ENCODE assay signal across 23 cellular contexts in the genomic region with DNA sequence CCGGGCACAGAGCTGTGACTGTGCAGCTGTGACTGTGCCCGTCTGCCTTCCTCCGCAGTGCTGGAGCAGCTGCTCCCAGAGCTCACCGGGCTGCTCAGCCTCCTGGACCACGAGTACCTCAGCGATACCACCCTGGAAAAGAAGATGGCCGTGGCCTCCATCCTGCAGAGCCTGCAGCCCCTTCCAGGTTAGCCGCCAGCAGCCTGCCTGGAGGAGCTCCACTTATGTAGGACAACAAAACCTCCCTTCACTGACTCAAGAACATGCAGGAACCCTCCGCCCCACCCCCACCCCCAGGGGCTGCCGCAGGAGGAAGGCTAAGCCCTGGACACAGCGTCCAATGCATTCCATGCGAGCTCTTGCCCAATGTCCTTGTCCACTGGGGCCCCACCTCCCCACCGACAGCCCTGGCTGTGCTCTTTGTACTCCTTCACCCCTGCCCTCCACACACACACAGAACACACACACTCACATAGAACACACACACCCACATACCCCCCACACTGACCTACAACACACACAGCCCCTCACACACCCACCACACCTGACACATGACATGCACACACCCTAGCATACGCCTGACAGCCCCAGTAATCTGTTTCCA. TPM values are rescaled to one million over a fixed set of nuclear protein-coding genes. Genes with fewer than 3 reads are reported as not detected.
A peak's percentile ranks its signal among the peaks of the same experiment; 100 is the strongest.
DNase-seq lines count a peak whose midpoint lies in the region; ATAC-seq, FAIRE-seq and TF ChIP-seq lines count a peak whose summit lies in the region.
"Had no signal": no experiment of that assay in that cellular context is flagged by ENCODE, and none has a peak within 500 bp of the region (broad histone marks: within the 10 kb centered on the region; RNA-seq: fewer than 3 reads in every experiment).

No MANE protein-coding gene starts in this region.

- H3K27me3 ChIP-seq in mesenchymal stem cell (ENCODE audit: control insufficient read depth in 1 of 2, insufficient read depth in 1 of 2, low read length in 2 of 2) (no peaks in the 10 kb centered on the region), subcutaneous abdominal adipose tissue (ENCODE audit: control insufficient read depth in 5 of 5, insufficient read depth in 4 of 5, low read length in 5 of 5) (no peaks in the 10 kb centered on the region), small intestine (ENCODE audit: control insufficient read depth in 2 of 2, insufficient read depth in 2 of 2, low read length in 2 of 2) (no peaks in the 10 kb centered on the region)
- H3K27me3 ChIP-seq: colonic mucosa had no signal

- H2BK5ac ChIP-seq in mesenchymal stem cell (ENCODE audit: low read depth, low read length, poor library complexity, severe bottlenecking), result no peak overlapping the region

- H3K4me1 ChIP-seq in HEK293 (ENCODE audit: control insufficient read depth, insufficient read depth, low read length), result no peaks in the 10 kb centered on the region
- H3K4me1 ChIP-seq in mesenchymal stem cell (ENCODE audit: control insufficient read depth, insufficient read depth, low read depth, low read length), result peaks cover 15% of the 10 kb centered on the region
- peaks cover 8 to 97% (median 51%) of the 10 kb centered on the region in 5 donors for H3K4me1 ChIP-seq in subcutaneous abdominal adipose tissue (ENCODE audit: control insufficient read depth in 5 of 5, insufficient read depth in 5 of 5, low read length in 5 of 5)
- H3K4me1 ChIP-seq in small intestine (ENCODE audit: control insufficient read depth in 2 of 2, insufficient read depth in 1 of 2, low read depth in 1 of 2, low read length in 1 of 2), result no peaks in the 10 kb centered on the region
- H3K4me1 ChIP-seq: colonic mucosa had no signal

- H2BK120ac ChIP-seq in mesenchymal stem cell (ENCODE audit: low read depth, low read length), result no peak overlapping the region

- H3K4me3 ChIP-seq in HEK293 (ENCODE audit: low read depth, low read length), result no peak overlapping the region
- no peak overlapping the region for H3K4me3 ChIP-seq in mesenchymal stem cell (ENCODE audit: insufficient read depth in 1 of 2, low read depth in 1 of 2, low read length in 2 of 2)
- peak overlapping the region in 3 of 5 donors; percentile 3 to 13 (median 8) for H3K4me3 ChIP-seq in subcutaneous abdominal adipose tissue (ENCODE audit: low read depth in 1 of 5, low read length in 5 of 5)
- no peak overlapping the region for H3K4me3 ChIP-seq in small intestine (ENCODE audit: low read depth in 1 of 2, low read length in 2 of 2)
- H3K4me3 ChIP-seq: colonic mucosa, GM23248, smooth muscle cell had no signal

- H2AK5ac ChIP-seq in mesenchymal stem cell (ENCODE audit: low read length, severe bottlenecking), result no peak overlapping the region

- no peak overlapping the region for H2AFZ ChIP-seq in mesenchymal stem cell (ENCODE audit: low read depth, low read length)
- H2AFZ ChIP-seq: GM23248 had no signal

- no peak overlapping the region for H3K27ac ChIP-seq in HEK293 (ENCODE audit: extremely low read depth, low read depth, low read length)
- no peak overlapping the region for H3K27ac ChIP-seq in mesenchymal stem cell (ENCODE audit: low read length, poor library complexity, severe bottlenecking)
- H3K27ac ChIP-seq in subcutaneous abdominal adipose tissue (ENCODE audit: low read depth, low read length), result peak overlapping the region; percentile 39
- H3K27ac ChIP-seq in small intestine (ENCODE audit: low read depth in 1 of 2, low read length in 1 of 2), result peak overlapping the region in 1 of 2 donors; percentile 33
- H3K27ac ChIP-seq: colonic mucosa, GM23248, KMS-11 had no signal

- intact Hi-C loops in left cardiac atrium (cut with DNase I), result no loop called here

- WGBS in mesenchymal stem cell, result 96% methylated on average over 14 of the region's 14 CpGs
- WGBS in small intestine, 3 donors, result 62 to 69% (median 67%) methylated on average over 14 of the region's 14 CpGs

- CTCF ChIA-PET in HEK293 (lab: Yijun Ruan, JAX), result interaction anchor here (2.5 kb wide), 1 partner anchor 68 kb away, joined by 6 read pairs; no protein-coding TSS in a partner anchor

- H3K4ac ChIP-seq in mesenchymal stem cell (ENCODE audit: low read depth in 1 of 2, low read length in 2 of 2), result no peak overlapping the region

- H2BK15ac ChIP-seq in mesenchymal stem cell (ENCODE audit: low read depth, poor library complexity, severe bottlenecking), result no peak overlapping the region

- FAIRE-seq in small intestine (lab: Jason Lieb, UNC), result no peak
- FAIRE-seq in D721Med (lab: Jason Lieb, UNC), result no peak
- FAIRE-seq: GM12891, islet of Langerhans had no signal

- DNase-seq in left cardiac atrium (peak; percentile 68), mesenchymal stem cell (no peak), small intestine (no peak), anterior cingulate cortex (lab: John Stamatoyannopoulos, UW) (no peak), D721Med (ENCODE audit: insufficient read length, low spot score) (no peak), putamen (ENCODE audit: low spot score) (no peak)
- DNase-seq: activated CD4-positive, alpha-beta T cell treated with anti-CD3 and anti-CD28 coated beads for 48 hours; CD4-positive, CD25-positive, alpha-beta regulatory T cell; colonic mucosa; endodermal cell; GM23248; NCI-H1092; NCI-H1930; posterior cingulate gyrus; stimulated activated CD4-positive, alpha-beta T cell treated with anti-CD3 and anti-CD28 coated beads, Interleukin-4, amount 100 ng/mL, for 4 hours; T-helper 17 cell had no signal

- no peak overlapping the region for H3K4me2 ChIP-seq in mesenchymal stem cell (ENCODE audit: low read length, poor library complexity, severe bottlenecking)
- H3K4me2 ChIP-seq: KMS-11, smooth muscle cell had no signal

- H3K36me3 ChIP-seq in HEK293 (ENCODE audit: control insufficient read depth in 2 of 2, insufficient read depth in 1 of 2, low read length in 2 of 2) (no peaks in the 10 kb centered on the region), mesenchymal stem cell (ENCODE audit: control insufficient read depth in 1 of 2, insufficient read depth in 2 of 2, low read depth in 1 of 2, low read length in 2 of 2) (peaks cover 18 to 25% of the 10 kb centered on the region in 2 experiments), subcutaneous abdominal adipose tissue (ENCODE audit: control insufficient read depth in 5 of 5, insufficient read depth in 5 of 5, low read length in 5 of 5) (peaks cover 0 to 19% (median 13%) of the 10 kb centered on the region in 5 donors), small intestine (ENCODE audit: control insufficient read depth in 2 of 2, insufficient read depth in 2 of 2, low read length in 2 of 2) (no peaks in the 10 kb centered on the region)
- H3K36me3 ChIP-seq: colonic mucosa had no signal

- H3K9ac ChIP-seq in mesenchymal stem cell (ENCODE audit: low read length), result no peak overlapping the region
- H3K9ac ChIP-seq in subcutaneous abdominal adipose tissue (ENCODE audit: low read length in 5 of 5), result no peak overlapping the region
- H3K9ac ChIP-seq: GM23248, KMS-11 had no signal

- peak overlapping the region; percentile 1 for H4K91ac ChIP-seq in mesenchymal stem cell (ENCODE audit: low read length)

- POLR2A ChIA-PET in HEK293 (lab: Yijun Ruan, JAX), result no interaction called here

- H3K9me3 ChIP-seq in HEK293 (ENCODE audit: control insufficient read depth, insufficient read depth, low read depth, low read length), result no peaks in the 10 kb centered on the region
- no peaks in the 10 kb centered on the region for H3K9me3 ChIP-seq in mesenchymal stem cell (ENCODE audit: control insufficient read depth, low read length)
- H3K9me3 ChIP-seq in subcutaneous abdominal adipose tissue (ENCODE audit: control insufficient read depth in 5 of 5, low read length in 5 of 5), result no peaks in the 10 kb centered on the region
- no peaks in the 10 kb centered on the region for H3K9me3 ChIP-seq in small intestine (ENCODE audit: control insufficient read depth, low read depth)
- H3K9me3 ChIP-seq: colonic mucosa had no signal

- no peak overlapping the region for H3K18ac ChIP-seq in mesenchymal stem cell (ENCODE audit: low read depth in 1 of 2, low read length in 2 of 2)

- H3K79me1 ChIP-seq in mesenchymal stem cell (replicated peaks; ENCODE audit: low read length, poor library complexity, severe bottlenecking), result peaks cover 2% of the 10 kb centered on the region

- no peak overlapping the region for H3K23ac ChIP-seq in mesenchymal stem cell (ENCODE audit: low read length in 2 of 2)

- TF ChIP-seq CTCF in HEK293 (tag by site-specific recombination; IDR thresholded peaks at IDR 0.05), result no peak
- no peak for TF ChIP-seq CTCF in D721Med (IDR thresholded peaks at IDR 0.05; ENCODE audit: insufficient read depth, missing control alignments)

- H3K14ac ChIP-seq in mesenchymal stem cell (ENCODE audit: low read length in 2 of 2), result no peak overlapping the region

- ATAC-seq in left cardiac atrium, result peak; percentile 5 to 52
- ATAC-seq: T-helper 17 cell had no signal

- no peak overlapping the region for H2BK12ac ChIP-seq in mesenchymal stem cell (ENCODE audit: low read length in 2 of 2)

- no peak overlapping the region for H4K8ac ChIP-seq in mesenchymal stem cell (ENCODE audit: low read length)

TF ChIP-seq in HEK293, 187 proteins besides CTCF, POLR2A, EP300 and RAD21:
- no peak for TF ChIP-seq ZBTB20 (tag by site-specific recombination; IDR thresholded peaks at IDR 0.05)
- TF ChIP-seq ZNF157 (tag by site-specific recombination; IDR thresholded peaks at IDR 0.05), result peak; percentile 44; the same call in 1 of the 2 replicates
- no peak for TF ChIP-seq ZNF791 (tag by site-specific recombination; IDR thresholded peaks at IDR 0.05)
- no peak for TF ChIP-seq ZNF211 (tag by site-specific recombination; IDR thresholded peaks at IDR 0.05; ENCODE audit: low read depth)
- TF ChIP-seq KLF1 (tag by site-specific recombination; IDR thresholded peaks at IDR 0.05), result peak; percentile 73
- no peak for TF ChIP-seq ZNF837 (tag by site-specific recombination; IDR thresholded peaks at IDR 0.05)
- no peak for TF ChIP-seq MZF1 (tag by site-specific recombination; IDR thresholded peaks at IDR 0.05; ENCODE audit: borderline replicate concordance)
- TF ChIP-seq ZFHX2 (tag by site-specific recombination; conservative IDR thresholded peaks at IDR 0.05), result peak; percentile 94
- no peak for TF ChIP-seq ZNF670 (tag by site-specific recombination; IDR thresholded peaks at IDR 0.05; ENCODE audit: low read depth)
- TF ChIP-seq EGR2 (tag by site-specific recombination; IDR thresholded peaks at IDR 0.05; ENCODE audit: low read depth), result peak; percentile 98

RNA-seq across cellular contexts. Expression of a gene that starts 27.9 kb away (rescaled TPM):
- 10 to 100 TPM; 32.8 to 38.6 TPM for total RNA-seq in left cardiac atrium
- polyA plus RNA-seq in mesenchymal stem cell (2013, experiment 1 of 2), result 10.1 TPM
- 9.8 TPM for polyA plus RNA-seq in mesenchymal stem cell (2013, experiment 2 of 2)
- polyA plus RNA-seq in small intestine, result 1 to 10 TPM in 2 of 3 donors, not detected in 1; 1.6 to 8.5 TPM
- total RNA-seq: activated T-helper 1 cell treated with anti-CD3 and anti-CD28 coated beads, Interleukin-12 subunit alpha, Interleukin-12 subunit beta, Interleukin-2, Interleukin-4 antibody, amounts not matched to agents 30 ng/mL and 10 ng/mL and 1 ng/mL, durations not matched to agents 14 hours and 24 hours and 36 hours; CD4-positive, CD25-positive, alpha-beta regulatory T cell had no signal

RNA-seq across cellular contexts. Expression of a gene that starts 45.7 kb away (rescaled TPM):
- 10 to 100 TPM in 1 of 2 donors, 1 to 10 TPM in 1; 8.7 to 15.4 TPM for total RNA-seq in left cardiac atrium
- 9.4 TPM for polyA plus RNA-seq in mesenchymal stem cell (2013, experiment 1 of 2)
- 9.1 TPM for polyA plus RNA-seq in mesenchymal stem cell (2013, experiment 2 of 2)
- polyA plus RNA-seq in small intestine, result 10 to 100 TPM in 1 of 3 donors, 1 to 10 TPM in 2; 2.9 to 13.9 (median 3.5) TPM

RNA-seq across cellular contexts. Expression of a gene that starts 58.3 kb away (rescaled TPM):
- total RNA-seq in left cardiac atrium, result 1 to 10 TPM; 5.2 to 5.4 TPM
- polyA plus RNA-seq in mesenchymal stem cell (2013, experiment 1 of 2), result 13.0 TPM
- 13.3 TPM for polyA plus RNA-seq in mesenchymal stem cell (2013, experiment 2 of 2)
- 1 to 10 TPM; 1.3 to 7.5 (median 1.6) TPM for polyA plus RNA-seq in small intestine

Comparison
In these comparisons a context has a peak if more than half of its experiments do, and no peak if none do; other contexts are left out.
1. H3K4me3 ChIP-seq: peak in subcutaneous abdominal adipose tissue (3 of 5); none in HEK293 (single experiment), mesenchymal stem cell (0 of 2) and small intestine (0 of 2).